Comparison of ENCODE assay signal across 12 cellular contexts in the genomic region with DNA sequence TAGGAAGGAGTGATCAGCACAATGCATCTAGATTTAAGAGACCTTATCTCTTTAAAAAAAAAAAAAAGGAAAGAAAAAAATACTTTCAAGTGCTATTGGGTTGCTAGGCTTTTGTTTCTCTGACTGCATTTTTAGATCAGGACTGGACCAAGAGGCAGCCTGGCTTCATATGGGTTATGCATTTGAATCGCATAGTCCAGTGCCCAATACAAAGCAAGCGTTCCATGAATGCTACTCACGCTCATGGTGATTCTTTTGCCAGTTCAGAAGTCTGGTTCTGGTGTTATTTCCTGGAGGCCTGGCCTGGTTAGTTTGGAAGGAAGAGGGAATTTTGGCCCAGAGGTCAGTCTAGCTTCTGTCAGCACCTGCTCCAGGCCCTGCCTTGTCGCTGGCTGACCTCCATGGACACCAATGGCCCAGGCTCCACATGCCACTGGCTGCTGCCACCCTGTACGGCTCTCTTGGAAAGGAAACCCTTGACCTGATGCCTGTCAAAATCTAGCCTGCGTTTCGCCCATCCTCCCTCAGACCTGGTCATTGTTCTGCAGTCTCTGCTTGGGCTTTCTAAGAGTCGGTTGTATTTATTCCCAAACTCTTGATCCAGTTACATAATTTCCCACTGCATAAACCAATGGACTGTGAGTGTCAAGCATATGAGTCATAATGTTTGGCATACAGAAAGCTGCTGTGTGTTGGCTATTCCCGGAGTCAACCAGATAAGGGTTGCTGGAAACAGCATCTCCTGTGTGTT.
DNase-seq lines count a peak whose midpoint lies in the region; ATAC-seq, FAIRE-seq and TF ChIP-seq lines count a peak whose summit lies in the region.
"Had no signal": no experiment of that assay in that cellular context is flagged by ENCODE, and none has a peak within 500 bp of the region (broad histone marks: within the 10 kb centered on the region; RNA-seq: fewer than 3 reads in every experiment).

No MANE protein-coding gene starts in this region.

- no peak overlapping the region for H3K9ac ChIP-seq in kidney (ENCODE audit: low read length in 2 of 2)

- 61 to 66% methylated on average over 9 of the region's 9 CpGs for WGBS in body of pancreas, 2 donors

- intact Hi-C loops in body of pancreas (cut with DNase I): no loop called here
- intact Hi-C loops in kidney (cut with DNase I): no loop called here

- peak; percentile 99 for ATAC-seq in body of pancreas
- ATAC-seq in HG03095 (IDR thresholded peaks at IDR 0.05; ENCODE audit: unreplicated experiment): no peak
- ATAC-seq: activated CD4-positive, alpha-beta T cell treated with anti-CD3 and anti-CD28 coated beads for 36 hours had no signal

- H3K9me3 ChIP-seq in body of pancreas (no peaks in the 10 kb centered on the region), kidney (ENCODE audit: control insufficient read depth in 1 of 2, low read length in 2 of 2) (no peaks in the 10 kb centered on the region)

- no peaks in the 10 kb centered on the region for H3K27me3 ChIP-seq in body of pancreas

- peak in 2 of 3 donors; percentile 44 to 58 for TF ChIP-seq POLR2A in body of pancreas (IDR thresholded peaks at IDR 0.05)

- H3K36me3 ChIP-seq in body of pancreas (replicated peaks in 1 of 2; ENCODE audit: insufficient read depth in 1 of 2, low read depth in 2 of 2): no peaks in the 10 kb centered on the region
- no peaks in the 10 kb centered on the region for H3K36me3 ChIP-seq in kidney (ENCODE audit: control insufficient read depth in 1 of 2, insufficient read depth in 2 of 2, low read length in 2 of 2)

- TF ChIP-seq CTCF in body of pancreas (IDR thresholded peaks at IDR 0.05) (no peak), kidney (IDR thresholded peaks at IDR 0.05; ENCODE audit: borderline replicate concordance, extremely low read depth, insufficient read depth) (no peak)

- no peak for FAIRE-seq in kidney (lab: Jason Lieb, UNC)

- peak overlapping the region; percentile 6 to 78 (median 61) for H3K27ac ChIP-seq in body of pancreas
- H3K27ac ChIP-seq in kidney (ENCODE audit: low read depth in 2 of 2, low read length in 2 of 2): no peak overlapping the region

- H3K4me3 ChIP-seq in body of pancreas (no peak overlapping the region), kidney (ENCODE audit: low read length in 2 of 2) (no peak overlapping the region)

- H3K4me1 ChIP-seq in body of pancreas (peaks cover 16% of the 10 kb centered on the region), kidney (ENCODE audit: control insufficient read depth in 1 of 2, insufficient read depth in 1 of 2, low read depth in 1 of 2, low read length in 2 of 2) (no peaks in the 10 kb centered on the region)

- DNase-seq in H4 (ENCODE audit: low spot score) (peak; percentile 76), body of pancreas (peak; percentile 46 to 79 (median 62)), iris pigment epithelial cell (ENCODE audit: low read depth) (peak; percentile 65), superior temporal gyrus (ENCODE audit: extremely low spot score) (peak; percentile 19), kidney (no peak), amygdala (lab: John Stamatoyannopoulos, UW) (no peak)
- no peak for DNase-seq in NK-92 treated with Interleukin-12 subunit alpha and Interleukin-12 subunit beta, amount 100 ng/mL, for 24 hours (lab: John Stamatoyannopoulos, UW)
- DNase-seq: activated CD4-positive, alpha-beta T cell treated with anti-CD3 and anti-CD28 coated beads for 36 hours; activated naive CD4-positive, alpha-beta T cell treated with anti-CD3 and anti-CD28 coated beads for 36 hours; GOT3; NCI-H146 had no signal

Comparison
In these comparisons a context has a peak if more than half of its experiments do, and no peak if none do; other contexts are left out.
1. DNase-seq: peak in H4 (single experiment), body of pancreas (4 of 4), iris pigment epithelial cell (single experiment) and superior temporal gyrus (single experiment); none in kidney (single experiment), amygdala (0 of 56) and NK-92 treated with Interleukin-12 subunit alpha and Interleukin-12 subunit beta, amount 100 ng/mL, for 24 hours (single experiment).
2. H3K27ac ChIP-seq: peak in body of pancreas (4 of 4); none in kidney (0 of 2).